3 cellular contexts compared by ENCODE assay signal in genomic region chr18:44651918-44652317, GRCh38.
TF ChIP-seq lines count a peak whose summit lies in the region.

No MANE protein-coding gene starts in this region.

TF ChIP-seq in A549, 52 proteins besides CTCF, POLR2A, EP300 and RAD21:
- no peak for TF ChIP-seq POLR2AphosphoS2 (conservative IDR thresholded peaks at IDR 0.05; ENCODE audit: low read length)
- no peak for TF ChIP-seq CHD2 (IDR thresholded peaks at IDR 0.05; ENCODE audit: low read length, partially characterized antibody)
- TF ChIP-seq KDM1A (IDR thresholded peaks at IDR 0.05; ENCODE audit: low read depth): no peak
- TF ChIP-seq ZC3H11A (IDR thresholded peaks at IDR 0.05): no peak
- no peak for TF ChIP-seq CBX8 (IDR thresholded peaks at IDR 0.05)
- no peak for TF ChIP-seq EHF (CRISPR knock-in tag; IDR thresholded peaks at IDR 0.05)
- TF ChIP-seq JUN (IDR thresholded peaks at IDR 0.05): no peak

TF ChIP-seq in GM23338, 12 proteins besides CTCF, POLR2A, EP300 and RAD21:
- no peak for TF ChIP-seq EZH2 (IDR thresholded peaks at IDR 0.05; ENCODE audit: low read depth, unreplicated experiment)
- no peak for TF ChIP-seq JUNB (IDR thresholded peaks at IDR 0.05; ENCODE audit: unreplicated experiment)
- TF ChIP-seq, protein P1, sequence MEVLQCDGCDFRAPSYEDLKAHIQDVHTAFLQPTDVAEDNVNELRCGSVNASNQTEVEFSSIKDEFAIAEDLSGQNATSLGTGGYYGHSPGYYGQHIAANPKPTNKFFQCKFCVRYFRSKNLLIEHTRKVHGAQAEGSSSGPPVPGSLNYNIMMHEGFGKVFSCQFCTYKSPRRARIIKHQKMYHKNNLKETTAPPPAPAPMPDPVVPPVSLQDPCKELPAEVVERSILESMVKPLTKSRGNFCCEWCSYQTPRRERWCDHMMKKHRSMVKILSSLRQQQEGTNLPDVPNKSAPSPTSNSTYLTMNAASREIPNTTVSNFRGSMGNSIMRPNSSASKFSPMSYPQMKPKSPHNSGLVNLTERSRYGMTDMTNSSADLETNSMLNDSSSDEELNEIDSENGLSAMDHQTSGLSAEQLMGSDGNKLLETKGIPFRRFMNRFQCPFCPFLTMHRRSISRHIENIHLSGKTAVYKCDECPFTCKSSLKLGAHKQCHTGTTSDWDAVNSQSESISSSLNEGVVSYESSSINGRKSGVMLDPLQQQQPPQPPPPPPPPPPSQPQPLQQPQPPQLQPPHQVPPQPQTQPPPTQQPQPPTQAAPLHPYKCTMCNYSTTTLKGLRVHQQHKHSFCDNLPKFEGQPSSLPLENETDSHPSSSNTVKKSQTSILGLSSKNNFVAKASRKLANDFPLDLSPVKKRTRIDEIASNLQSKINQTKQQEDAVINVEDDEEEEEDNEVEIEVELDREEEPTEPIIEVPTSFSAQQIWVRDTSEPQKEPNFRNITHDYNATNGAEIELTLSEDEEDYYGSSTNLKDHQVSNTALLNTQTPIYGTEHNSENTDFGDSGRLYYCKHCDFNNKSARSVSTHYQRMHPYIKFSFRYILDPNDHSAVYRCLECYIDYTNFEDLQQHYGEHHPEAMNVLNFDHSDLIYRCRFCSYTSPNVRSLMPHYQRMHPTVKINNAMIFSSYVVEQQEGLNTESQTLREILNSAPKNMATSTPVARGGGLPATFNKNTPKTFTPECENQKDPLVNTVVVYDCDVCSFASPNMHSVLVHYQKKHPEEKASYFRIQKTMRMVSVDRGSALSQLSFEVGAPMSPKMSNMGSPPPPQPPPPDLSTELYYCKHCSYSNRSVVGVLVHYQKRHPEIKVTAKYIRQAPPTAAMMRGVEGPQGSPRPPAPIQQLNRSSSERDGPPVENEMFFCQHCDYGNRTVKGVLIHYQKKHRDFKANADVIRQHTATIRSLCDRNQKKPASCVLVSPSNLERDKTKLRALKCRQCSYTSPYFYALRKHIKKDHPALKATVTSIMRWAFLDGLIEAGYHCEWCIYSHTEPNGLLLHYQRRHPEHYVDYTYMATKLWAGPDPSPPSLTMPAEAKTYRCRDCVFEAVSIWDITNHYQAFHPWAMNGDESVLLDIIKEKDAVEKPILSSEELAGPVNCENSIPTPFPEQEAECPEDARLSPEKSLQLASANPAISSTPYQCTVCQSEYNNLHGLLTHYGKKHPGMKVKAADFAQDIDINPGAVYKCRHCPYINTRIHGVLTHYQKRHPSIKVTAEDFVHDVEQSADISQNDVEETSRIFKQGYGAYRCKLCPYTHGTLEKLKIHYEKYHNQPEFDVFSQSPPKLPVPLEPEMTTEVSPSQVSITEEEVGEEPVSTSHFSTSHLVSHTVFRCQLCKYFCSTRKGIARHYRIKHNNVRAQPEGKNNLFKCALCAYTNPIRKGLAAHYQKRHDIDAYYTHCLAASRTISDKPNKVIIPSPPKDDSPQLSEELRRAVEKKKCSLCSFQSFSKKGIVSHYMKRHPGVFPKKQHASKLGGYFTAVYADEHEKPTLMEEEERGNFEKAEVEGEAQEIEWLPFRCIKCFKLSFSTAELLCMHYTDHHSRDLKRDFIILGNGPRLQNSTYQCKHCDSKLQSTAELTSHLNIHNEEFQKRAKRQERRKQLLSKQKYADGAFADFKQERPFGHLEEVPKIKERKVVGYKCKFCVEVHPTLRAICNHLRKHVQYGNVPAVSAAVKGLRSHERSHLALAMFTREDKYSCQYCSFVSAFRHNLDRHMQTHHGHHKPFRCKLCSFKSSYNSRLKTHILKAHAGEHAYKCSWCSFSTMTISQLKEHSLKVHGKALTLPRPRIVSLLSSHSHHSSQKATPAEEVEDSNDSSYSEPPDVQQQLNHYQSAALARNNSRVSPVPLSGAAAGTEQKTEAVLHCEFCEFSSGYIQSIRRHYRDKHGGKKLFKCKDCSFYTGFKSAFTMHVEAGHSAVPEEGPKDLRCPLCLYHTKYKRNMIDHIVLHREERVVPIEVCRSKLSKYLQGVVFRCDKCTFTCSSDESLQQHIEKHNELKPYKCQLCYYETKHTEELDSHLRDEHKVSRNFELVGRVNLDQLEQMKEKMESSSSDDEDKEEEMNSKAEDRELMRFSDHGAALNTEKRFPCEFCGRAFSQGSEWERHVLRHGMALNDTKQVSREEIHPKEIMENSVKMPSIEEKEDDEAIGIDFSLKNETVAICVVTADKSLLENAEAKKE (CRISPR knock-in tag; IDR thresholded peaks at IDR 0.05): no peak
- TF ChIP-seq ZNF331 (CRISPR knock-in tag; IDR thresholded peaks at IDR 0.05; ENCODE audit: low read depth): no peak
- TF ChIP-seq NANOG (IDR thresholded peaks at IDR 0.05; ENCODE audit: borderline replicate concordance): no peak

TF ChIP-seq in K562, 482 proteins besides CTCF, POLR2A, EP300 and RAD21:
- TF ChIP-seq HDAC6 (IDR thresholded peaks at IDR 0.05; ENCODE audit: low read depth, low read length): no peak
- TF ChIP-seq, protein P2, sequence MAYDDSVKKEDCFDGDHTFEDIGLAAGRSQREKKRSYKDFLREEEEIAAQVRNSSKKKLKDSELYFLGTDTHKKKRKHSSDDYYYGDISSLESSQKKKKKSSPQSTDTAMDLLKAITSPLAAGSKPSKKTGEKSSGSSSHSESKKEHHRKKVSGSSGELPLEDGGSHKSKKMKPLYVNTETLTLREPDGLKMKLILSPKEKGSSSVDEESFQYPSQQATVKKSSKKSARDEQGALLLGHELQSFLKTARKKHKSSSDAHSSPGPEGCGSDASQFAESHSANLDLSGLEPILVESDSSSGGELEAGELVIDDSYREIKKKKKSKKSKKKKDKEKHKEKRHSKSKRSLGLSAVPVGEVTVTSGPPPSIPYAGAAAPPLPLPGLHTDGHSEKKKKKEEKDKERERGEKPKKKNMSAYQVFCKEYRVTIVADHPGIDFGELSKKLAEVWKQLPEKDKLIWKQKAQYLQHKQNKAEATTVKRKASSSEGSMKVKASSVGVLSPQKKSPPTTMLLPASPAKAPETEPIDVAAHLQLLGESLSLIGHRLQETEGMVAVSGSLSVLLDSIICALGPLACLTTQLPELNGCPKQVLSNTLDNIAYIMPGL (CRISPR knock-in tag; IDR thresholded peaks at IDR 0.05): no peak
- TF ChIP-seq RNF2 (IDR thresholded peaks at IDR 0.05): no peak
- no peak for TF ChIP-seq BCL6 (CRISPR knock-in tag; IDR thresholded peaks at IDR 0.05)
- TF ChIP-seq MYC (IDR thresholded peaks at IDR 0.05; ENCODE audit: low read depth, low read length): no peak
- TF ChIP-seq MYC (CRISPR knock-in tag; IDR thresholded peaks at IDR 0.05; ENCODE audit: borderline replicate concordance, low read depth): no peak
- no peak for TF ChIP-seq BRCA1 (IDR thresholded peaks at IDR 0.05)
- TF ChIP-seq BRCA1 (CRISPR knock-in tag; IDR thresholded peaks at IDR 0.05): no peak
- TF ChIP-seq ZNF589 (CRISPR knock-in tag; IDR thresholded peaks at IDR 0.05; ENCODE audit: low read depth): no peak
- TF ChIP-seq, protein P3, sequence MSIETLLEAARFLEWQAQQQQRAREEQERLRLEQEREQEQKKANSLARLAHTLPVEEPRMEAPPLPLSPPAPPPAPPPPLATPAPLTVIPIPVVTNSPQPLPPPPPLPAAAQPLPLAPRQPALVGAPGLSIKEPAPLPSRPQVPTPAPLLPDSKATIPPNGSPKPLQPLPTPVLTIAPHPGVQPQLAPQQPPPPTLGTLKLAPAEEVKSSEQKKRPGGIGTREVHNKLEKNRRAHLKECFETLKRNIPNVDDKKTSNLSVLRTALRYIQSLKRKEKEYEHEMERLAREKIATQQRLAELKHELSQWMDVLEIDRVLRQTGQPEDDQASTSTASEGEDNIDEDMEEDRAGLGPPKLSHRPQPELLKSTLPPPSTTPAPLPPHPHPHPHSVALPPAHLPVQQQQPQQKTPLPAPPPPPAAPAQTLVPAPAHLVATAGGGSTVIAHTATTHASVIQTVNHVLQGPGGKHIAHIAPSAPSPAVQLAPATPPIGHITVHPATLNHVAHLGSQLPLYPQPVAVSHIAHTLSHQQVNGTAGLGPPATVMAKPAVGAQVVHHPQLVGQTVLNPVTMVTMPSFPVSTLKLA (conservative IDR thresholded peaks at IDR 0.05): no peak
- TF ChIP-seq SRSF1 (IDR thresholded peaks at IDR 0.05; ENCODE audit: low read depth, low read length): no peak
- TF ChIP-seq ESRRB (CRISPR knock-in tag; IDR thresholded peaks at IDR 0.05; ENCODE audit: borderline replicate concordance): no peak
- TF ChIP-seq, protein P4, sequence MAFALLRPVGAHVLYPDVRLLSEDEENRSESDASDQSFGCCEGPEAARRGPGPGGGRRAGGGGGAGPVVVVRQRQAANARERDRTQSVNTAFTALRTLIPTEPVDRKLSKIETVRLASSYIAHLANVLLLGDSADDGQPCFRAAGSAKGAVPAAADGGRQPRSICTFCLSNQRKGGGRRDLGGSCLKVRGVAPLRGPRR (CRISPR knock-in tag; IDR thresholded peaks at IDR 0.05): no peak
- no peak for TF ChIP-seq HDAC3 (IDR thresholded peaks at IDR 0.05; ENCODE audit: borderline replicate concordance, partially characterized antibody)
- no peak for TF ChIP-seq TRIM28 (IDR thresholded peaks at IDR 0.05)
- TF ChIP-seq ZFP36 (IDR thresholded peaks at IDR 0.05; ENCODE audit: low read depth, low read length, partially characterized antibody): no peak
- no peak for TF ChIP-seq FOXA1 (IDR thresholded peaks at IDR 0.05; ENCODE audit: borderline replicate concordance)
- no peak for TF ChIP-seq GTF2A2 (tag; IDR thresholded peaks at IDR 0.05)
- no peak for TF ChIP-seq ZNF592 (IDR thresholded peaks at IDR 0.05)
- no peak for TF ChIP-seq RBM34 (IDR thresholded peaks at IDR 0.05; ENCODE audit: borderline replicate concordance, insufficient read depth, low read length)
- no peak for TF ChIP-seq ID3 (CRISPR knock-in tag; IDR thresholded peaks at IDR 0.05)
- no peak for TF ChIP-seq ID3 (tag; IDR thresholded peaks at IDR 0.05)
- TF ChIP-seq ZKSCAN1 (IDR thresholded peaks at IDR 0.05; ENCODE audit: low read depth, low read length): no peak
